In the genomic region with DNA sequence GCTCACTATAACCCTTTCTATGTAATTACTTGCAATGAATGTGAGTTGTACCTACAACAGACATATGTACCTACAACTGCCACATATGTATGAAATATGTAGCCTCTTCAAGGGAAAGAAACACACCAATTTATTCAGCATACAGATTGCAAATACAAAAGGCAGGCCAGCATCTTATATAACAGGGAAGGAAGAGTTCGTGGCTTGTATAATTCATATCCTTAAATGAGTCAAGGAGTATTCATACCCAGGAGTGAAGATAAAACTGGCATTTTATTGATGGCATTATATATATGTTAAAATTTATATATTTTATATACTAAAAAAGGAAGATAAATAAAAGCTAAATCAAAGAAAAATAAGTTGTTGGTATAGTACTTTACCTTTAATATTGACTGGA, we compare ENCODE assay signal across 29 cellular contexts.
"Had no signal": no experiment of that assay in that cellular context is flagged by ENCODE, and none has a peak within 500 bp of the region (broad histone marks: within the 10 kb centered on the region; RNA-seq: fewer than 3 reads in every experiment).

No MANE protein-coding gene starts in this region.

- H3K9me3 ChIP-seq: left lung, lower lobe of right lung, pancreas, prostate gland, spleen, suprapubic skin, thoracic aorta, tibial artery, upper lobe of right lung had no signal

- DNase-seq: hypothalamus; immature natural killer cell; kidney; left colon; left lung; lower lobe of right lung; mammary epithelial cell; mesenchymal stem cell; naive thymus-derived CD8-positive, alpha-beta T cell; nucleus accumbens; pancreas; posterior cingulate gyrus; retina; right cardiac atrium; spleen; stimulated activated CD4-positive, alpha-beta T cell treated with anti-CD3 and anti-CD28 coated beads, Interleukin-4, amount 100 ng/mL, for 24 hours; stimulated activated naive CD4-positive, alpha-beta T cell; tibial artery; trophoblast cell; upper lobe of right lung had no signal

- H3K36me3 ChIP-seq: left lung, lower lobe of right lung, pancreas, prostate gland, spleen, suprapubic skin, thoracic aorta, tibial artery, upper lobe of right lung had no signal

- H3K27ac Mint-ChIP-seq: immature natural killer cell; naive thymus-derived CD8-positive, alpha-beta T cell; nephron; stimulated activated effector memory CD8-positive, alpha-beta T cell treated with anti-CD3 and anti-CD28 coated beads, Interleukin-12 subunit alpha, Interleukin-12 subunit beta, amount 100 ng/mL, for 72 hours; stimulated activated naive CD8-positive, alpha-beta T cell treated with anti-CD3 and anti-CD28 coated beads, Interleukin-15, Interleukin-2, amounts not matched to agents 100 ng/mL and 50 ng/mL, for 24 hours had no signal

- H3K4me1 ChIP-seq: left lung, lower lobe of right lung, pancreas, prostate gland, spleen, suprapubic skin, tibial artery, upper lobe of right lung had no signal

- H3K4me1 Mint-ChIP-seq: immature natural killer cell; naive thymus-derived CD8-positive, alpha-beta T cell; neural crest cell; stimulated activated effector memory CD8-positive, alpha-beta T cell treated with anti-CD3 and anti-CD28 coated beads, Interleukin-12 subunit alpha, Interleukin-12 subunit beta, amount 100 ng/mL, for 72 hours had no signal

- H3K4me3 Mint-ChIP-seq: immature natural killer cell; naive thymus-derived CD8-positive, alpha-beta T cell; nephron; neural crest cell; stimulated activated effector memory CD8-positive, alpha-beta T cell treated with anti-CD3 and anti-CD28 coated beads, Interleukin-12 subunit alpha, Interleukin-12 subunit beta, amount 100 ng/mL, for 72 hours; stimulated activated naive CD8-positive, alpha-beta T cell treated with anti-CD3 and anti-CD28 coated beads, Interleukin-15, Interleukin-2, amounts not matched to agents 100 ng/mL and 50 ng/mL, for 24 hours had no signal

- H3K9me3 Mint-ChIP-seq: nephron, neural crest cell had no signal

- ATAC-seq: left colon; left lung; lower lobe of right lung; naive thymus-derived CD8-positive, alpha-beta T cell; pancreas; right cardiac atrium; sciatic nerve; stimulated activated effector memory CD8-positive, alpha-beta T cell treated with anti-CD3 and anti-CD28 coated beads, Interleukin-12 subunit alpha, Interleukin-12 subunit beta, amount 100 ng/mL, for 72 hours; upper lobe of right lung had no signal

- H3K36me3 Mint-ChIP-seq: immature natural killer cell; naive thymus-derived CD8-positive, alpha-beta T cell; stimulated activated effector memory CD8-positive, alpha-beta T cell treated with anti-CD3 and anti-CD28 coated beads, Interleukin-12 subunit alpha, Interleukin-12 subunit beta, amount 100 ng/mL, for 72 hours had no signal

- H3K4me3 ChIP-seq: left lung, lower lobe of right lung, pancreas, prostate gland, skin epidermis, spleen, suprapubic skin, thoracic aorta, tibial artery, upper lobe of right lung had no signal

- H3K27ac ChIP-seq: left lung, lower lobe of right lung, pancreas, prostate gland, skin epidermis, spleen, suprapubic skin, thoracic aorta, tibial artery, upper lobe of right lung had no signal

- H3K27me3 ChIP-seq: left lung, pancreas, spleen, suprapubic skin, tibial artery, upper lobe of right lung had no signal
